20 cellular contexts compared by ENCODE assay signal in genomic region chr22:47124451-47124881, GRCh38.
"Had no signal": no experiment of that assay in that cellular context is flagged by ENCODE, and none has a peak within 500 bp of the region (broad histone marks: within the 10 kb centered on the region; RNA-seq: fewer than 3 reads in every experiment).

No MANE protein-coding gene starts in this region.

- H3K27me3 Mint-ChIP-seq: activated naive CD8-positive, alpha-beta T cell treated with anti-CD3 and anti-CD28 coated beads for 36 hours; brain had no signal

- H3K9me3 Mint-ChIP-seq: activated naive CD8-positive, alpha-beta T cell treated with anti-CD3 and anti-CD28 coated beads for 36 hours; neural crest cell had no signal

- H3K4me3 ChIP-seq: esophagus squamous epithelium, ovary, suprapubic skin had no signal

- ATAC-seq: SK-N-SH treated with all-trans-retinoic acid at 6 μM for 48 hours had no signal

- DNase-seq: activated CD4-positive, alpha-beta T cell treated with anti-CD3 and anti-CD28 coated beads, Interleukin-2, amount 50 U/mL, for 48 hours; activated CD4-positive, CD25-positive, alpha-beta regulatory T cell treated with anti-CD3 and anti-CD28 coated beads, Interleukin-2, amount 50 U/mL, for 72 hours; activated gamma-delta T cell treated with Interleukin-2 at 50 U/mL for 16 hours; activated naive CD8-positive, alpha-beta T cell treated with anti-CD3 and anti-CD28 coated beads for 36 hours; amygdala; central memory CD4-positive, alpha-beta T cell; cortex of kidney; effector CD4-positive, alpha-beta T cell; esophagus squamous epithelium; hypothalamus; stimulated activated CD4-positive, alpha-beta T cell treated with anti-CD3 and anti-CD28 coated beads, Interleukin-15, amount 100 ng/mL, for 24 hours; stimulated activated CD4-positive, alpha-beta T cell treated with anti-CD3 and anti-CD28 coated beads, Interleukin-4, amount 100 ng/mL, for 1 hour; stimulated activated naive CD4-positive, alpha-beta T cell treated with Interleukin-2 at 50 U/mL for 16 hours; T-helper 1 cell; trophoblast cell had no signal

- H3K36me3 Mint-ChIP-seq: brain had no signal

- H3K36me3 ChIP-seq: esophagus squamous epithelium, ovary, suprapubic skin had no signal

- H3K9me3 ChIP-seq: esophagus squamous epithelium, ovary, suprapubic skin had no signal

- H3K27me3 ChIP-seq: esophagus squamous epithelium, ovary, suprapubic skin had no signal

- H3K4me3 Mint-ChIP-seq: activated naive CD8-positive, alpha-beta T cell treated with anti-CD3 and anti-CD28 coated beads for 36 hours; brain; neural crest cell had no signal

- H3K27ac ChIP-seq: ovary had no signal
